In the genomic region with DNA sequence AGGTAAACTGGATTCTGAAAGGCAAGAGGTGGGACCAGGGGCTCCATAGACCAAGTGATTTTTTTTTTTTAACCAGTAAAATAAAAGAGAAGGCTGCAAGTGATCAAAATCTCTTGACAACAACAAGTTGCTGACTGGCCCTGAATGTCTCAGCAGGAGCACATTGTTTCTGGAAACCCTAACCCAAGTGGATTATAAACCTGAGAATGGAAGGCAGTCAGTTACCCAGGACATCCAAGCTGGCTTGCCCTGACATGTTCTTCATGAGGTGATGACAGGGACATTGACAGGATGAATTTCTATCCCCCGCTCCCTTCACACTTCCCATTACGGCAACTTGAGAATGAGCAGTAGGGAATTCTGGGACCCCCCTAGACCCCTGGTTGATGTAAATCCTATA, we compare ENCODE assay signal across 1 cellular context.
A peak's percentile ranks its signal among the peaks of the same experiment; 100 is the strongest.
TF ChIP-seq lines count a peak whose summit lies in the region.

No MANE protein-coding gene starts in this region.

TF ChIP-seq in H1, 55 proteins besides CTCF, POLR2A, EP300 and RAD21:
- TF ChIP-seq PHF8 (conservative IDR thresholded peaks at IDR 0.05; ENCODE audit: low read depth, low read length): no peak
- no peak for TF ChIP-seq NRF1 (IDR thresholded peaks at IDR 0.05; ENCODE audit: low read depth, low read length)
- TF ChIP-seq, protein P1, sequence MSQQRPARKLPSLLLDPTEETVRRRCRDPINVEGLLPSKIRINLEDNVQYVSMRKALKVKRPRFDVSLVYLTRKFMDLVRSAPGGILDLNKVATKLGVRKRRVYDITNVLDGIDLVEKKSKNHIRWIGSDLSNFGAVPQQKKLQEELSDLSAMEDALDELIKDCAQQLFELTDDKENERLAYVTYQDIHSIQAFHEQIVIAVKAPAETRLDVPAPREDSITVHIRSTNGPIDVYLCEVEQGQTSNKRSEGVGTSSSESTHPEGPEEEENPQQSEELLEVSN (IDR thresholded peaks at IDR 0.05): peak; percentile 56; the same call in 1 of the 2 replicates
- TF ChIP-seq HDAC2 (IDR thresholded peaks at IDR 0.05; ENCODE audit: borderline replicate concordance in 1 of 2, low read depth in 2 of 2, low read length in 2 of 2): 0 out of 4 replicates have a peak, but pooled peaks of 1 of the 2 experiments have one; percentile 29
- no peak for TF ChIP-seq CBX5 (IDR thresholded peaks at IDR 0.05; ENCODE audit: low read depth, low read length)
- TF ChIP-seq, protein P2, sequence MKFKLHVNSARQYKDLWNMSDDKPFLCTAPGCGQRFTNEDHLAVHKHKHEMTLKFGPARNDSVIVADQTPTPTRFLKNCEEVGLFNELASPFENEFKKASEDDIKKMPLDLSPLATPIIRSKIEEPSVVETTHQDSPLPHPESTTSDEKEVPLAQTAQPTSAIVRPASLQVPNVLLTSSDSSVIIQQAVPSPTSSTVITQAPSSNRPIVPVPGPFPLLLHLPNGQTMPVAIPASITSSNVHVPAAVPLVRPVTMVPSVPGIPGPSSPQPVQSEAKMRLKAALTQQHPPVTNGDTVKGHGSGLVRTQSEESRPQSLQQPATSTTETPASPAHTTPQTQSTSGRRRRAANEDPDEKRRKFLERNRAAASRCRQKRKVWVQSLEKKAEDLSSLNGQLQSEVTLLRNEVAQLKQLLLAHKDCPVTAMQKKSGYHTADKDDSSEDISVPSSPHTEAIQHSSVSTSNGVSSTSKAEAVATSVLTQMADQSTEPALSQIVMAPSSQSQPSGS (IDR thresholded peaks at IDR 0.05; ENCODE audit: low read length): 0 out of 2 replicates have a peak, but pooled peaks have one; percentile 14
- no peak for TF ChIP-seq BRCA1 (IDR thresholded peaks at IDR 0.05; ENCODE audit: low read depth, low read length)
- TF ChIP-seq, protein P3, sequence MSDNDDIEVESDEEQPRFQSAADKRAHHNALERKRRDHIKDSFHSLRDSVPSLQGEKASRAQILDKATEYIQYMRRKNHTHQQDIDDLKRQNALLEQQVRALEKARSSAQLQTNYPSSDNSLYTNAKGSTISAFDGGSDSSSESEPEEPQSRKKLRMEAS (IDR thresholded peaks at IDR 0.05): peak; percentile 50
- no peak for TF ChIP-seq SUZ12 (IDR thresholded peaks at IDR 0.05; ENCODE audit: low read length)
- no peak for TF ChIP-seq GTF2F1 (IDR thresholded peaks at IDR 0.05; ENCODE audit: borderline replicate concordance, low read depth, low read length)
- TF ChIP-seq RNF2 (IDR thresholded peaks at IDR 0.05; ENCODE audit: borderline replicate concordance, low read depth, low read length, missing control alignments, poor library complexity, severe bottlenecking): no peak
- TF ChIP-seq GABPA (IDR thresholded peaks at IDR 0.05; ENCODE audit: borderline replicate concordance, insufficient read depth, low read length): no peak
- TF ChIP-seq BACH1 (IDR thresholded peaks at IDR 0.05; ENCODE audit: low read length): no peak
- TF ChIP-seq RFX5 (IDR thresholded peaks at IDR 0.05; ENCODE audit: borderline replicate concordance, low read depth, low read length): no peak
- TF ChIP-seq SIN3A (conservative IDR thresholded peaks at IDR 0.05 in 1 of 2, IDR thresholded peaks at IDR 0.05 in 1 of 2; ENCODE audit: low read depth in 1 of 2, low read length in 2 of 2): peak in 1 of 2 experiments; percentile 52; a peak in 1 of 4 replicates
- TF ChIP-seq MAFK (IDR thresholded peaks at IDR 0.05; ENCODE audit: low read depth, low read length): peak; percentile 60
- peak; percentile 66 for TF ChIP-seq NANOG (IDR thresholded peaks at IDR 0.05; ENCODE audit: insufficient read depth, low read depth, low read length, poor library complexity, severe bottlenecking)
- TF ChIP-seq, protein P4, sequence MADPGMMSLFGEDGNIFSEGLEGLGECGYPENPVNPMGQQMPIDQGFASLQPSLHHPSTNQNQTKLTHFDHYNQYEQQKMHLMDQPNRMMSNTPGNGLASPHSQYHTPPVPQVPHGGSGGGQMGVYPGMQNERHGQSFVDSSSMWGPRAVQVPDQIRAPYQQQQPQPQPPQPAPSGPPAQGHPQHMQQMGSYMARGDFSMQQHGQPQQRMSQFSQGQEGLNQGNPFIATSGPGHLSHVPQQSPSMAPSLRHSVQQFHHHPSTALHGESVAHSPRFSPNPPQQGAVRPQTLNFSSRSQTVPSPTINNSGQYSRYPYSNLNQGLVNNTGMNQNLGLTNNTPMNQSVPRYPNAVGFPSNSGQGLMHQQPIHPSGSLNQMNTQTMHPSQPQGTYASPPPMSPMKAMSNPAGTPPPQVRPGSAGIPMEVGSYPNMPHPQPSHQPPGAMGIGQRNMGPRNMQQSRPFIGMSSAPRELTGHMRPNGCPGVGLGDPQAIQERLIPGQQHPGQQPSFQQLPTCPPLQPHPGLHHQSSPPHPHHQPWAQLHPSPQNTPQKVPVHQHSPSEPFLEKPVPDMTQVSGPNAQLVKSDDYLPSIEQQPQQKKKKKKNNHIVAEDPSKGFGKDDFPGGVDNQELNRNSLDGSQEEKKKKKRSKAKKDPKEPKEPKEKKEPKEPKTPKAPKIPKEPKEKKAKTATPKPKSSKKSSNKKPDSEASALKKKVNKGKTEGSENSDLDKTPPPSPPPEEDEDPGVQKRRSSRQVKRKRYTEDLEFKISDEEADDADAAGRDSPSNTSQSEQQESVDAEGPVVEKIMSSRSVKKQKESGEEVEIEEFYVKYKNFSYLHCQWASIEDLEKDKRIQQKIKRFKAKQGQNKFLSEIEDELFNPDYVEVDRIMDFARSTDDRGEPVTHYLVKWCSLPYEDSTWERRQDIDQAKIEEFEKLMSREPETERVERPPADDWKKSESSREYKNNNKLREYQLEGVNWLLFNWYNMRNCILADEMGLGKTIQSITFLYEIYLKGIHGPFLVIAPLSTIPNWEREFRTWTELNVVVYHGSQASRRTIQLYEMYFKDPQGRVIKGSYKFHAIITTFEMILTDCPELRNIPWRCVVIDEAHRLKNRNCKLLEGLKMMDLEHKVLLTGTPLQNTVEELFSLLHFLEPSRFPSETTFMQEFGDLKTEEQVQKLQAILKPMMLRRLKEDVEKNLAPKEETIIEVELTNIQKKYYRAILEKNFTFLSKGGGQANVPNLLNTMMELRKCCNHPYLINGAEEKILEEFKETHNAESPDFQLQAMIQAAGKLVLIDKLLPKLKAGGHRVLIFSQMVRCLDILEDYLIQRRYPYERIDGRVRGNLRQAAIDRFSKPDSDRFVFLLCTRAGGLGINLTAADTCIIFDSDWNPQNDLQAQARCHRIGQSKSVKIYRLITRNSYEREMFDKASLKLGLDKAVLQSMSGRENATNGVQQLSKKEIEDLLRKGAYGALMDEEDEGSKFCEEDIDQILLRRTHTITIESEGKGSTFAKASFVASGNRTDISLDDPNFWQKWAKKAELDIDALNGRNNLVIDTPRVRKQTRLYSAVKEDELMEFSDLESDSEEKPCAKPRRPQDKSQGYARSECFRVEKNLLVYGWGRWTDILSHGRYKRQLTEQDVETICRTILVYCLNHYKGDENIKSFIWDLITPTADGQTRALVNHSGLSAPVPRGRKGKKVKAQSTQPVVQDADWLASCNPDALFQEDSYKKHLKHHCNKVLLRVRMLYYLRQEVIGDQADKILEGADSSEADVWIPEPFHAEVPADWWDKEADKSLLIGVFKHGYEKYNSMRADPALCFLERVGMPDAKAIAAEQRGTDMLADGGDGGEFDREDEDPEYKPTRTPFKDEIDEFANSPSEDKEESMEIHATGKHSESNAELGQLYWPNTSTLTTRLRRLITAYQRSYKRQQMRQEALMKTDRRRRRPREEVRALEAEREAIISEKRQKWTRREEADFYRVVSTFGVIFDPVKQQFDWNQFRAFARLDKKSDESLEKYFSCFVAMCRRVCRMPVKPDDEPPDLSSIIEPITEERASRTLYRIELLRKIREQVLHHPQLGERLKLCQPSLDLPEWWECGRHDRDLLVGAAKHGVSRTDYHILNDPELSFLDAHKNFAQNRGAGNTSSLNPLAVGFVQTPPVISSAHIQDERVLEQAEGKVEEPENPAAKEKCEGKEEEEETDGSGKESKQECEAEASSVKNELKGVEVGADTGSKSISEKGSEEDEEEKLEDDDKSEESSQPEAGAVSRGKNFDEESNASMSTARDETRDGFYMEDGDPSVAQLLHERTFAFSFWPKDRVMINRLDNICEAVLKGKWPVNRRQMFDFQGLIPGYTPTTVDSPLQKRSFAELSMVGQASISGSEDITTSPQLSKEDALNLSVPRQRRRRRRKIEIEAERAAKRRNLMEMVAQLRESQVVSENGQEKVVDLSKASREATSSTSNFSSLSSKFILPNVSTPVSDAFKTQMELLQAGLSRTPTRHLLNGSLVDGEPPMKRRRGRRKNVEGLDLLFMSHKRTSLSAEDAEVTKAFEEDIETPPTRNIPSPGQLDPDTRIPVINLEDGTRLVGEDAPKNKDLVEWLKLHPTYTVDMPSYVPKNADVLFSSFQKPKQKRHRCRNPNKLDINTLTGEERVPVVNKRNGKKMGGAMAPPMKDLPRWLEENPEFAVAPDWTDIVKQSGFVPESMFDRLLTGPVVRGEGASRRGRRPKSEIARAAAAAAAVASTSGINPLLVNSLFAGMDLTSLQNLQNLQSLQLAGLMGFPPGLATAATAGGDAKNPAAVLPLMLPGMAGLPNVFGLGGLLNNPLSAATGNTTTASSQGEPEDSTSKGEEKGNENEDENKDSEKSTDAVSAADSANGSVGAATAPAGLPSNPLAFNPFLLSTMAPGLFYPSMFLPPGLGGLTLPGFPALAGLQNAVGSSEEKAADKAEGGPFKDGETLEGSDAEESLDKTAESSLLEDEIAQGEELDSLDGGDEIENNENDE (IDR thresholded peaks at IDR 0.05; ENCODE audit: insufficient replicate concordance, low read length): peak; percentile 25
- TF ChIP-seq TBP (IDR thresholded peaks at IDR 0.05; ENCODE audit: low read depth, low read length): 0 out of 2 replicates have a peak, but pooled peaks have one; percentile 16
- TF ChIP-seq TEAD4 (IDR thresholded peaks at IDR 0.05; ENCODE audit: low read depth, low read length): 0 out of 2 replicates have a peak, but pooled peaks have one; percentile 42
